ENCODE assay signal across 9 cellular contexts in the genomic region with DNA sequence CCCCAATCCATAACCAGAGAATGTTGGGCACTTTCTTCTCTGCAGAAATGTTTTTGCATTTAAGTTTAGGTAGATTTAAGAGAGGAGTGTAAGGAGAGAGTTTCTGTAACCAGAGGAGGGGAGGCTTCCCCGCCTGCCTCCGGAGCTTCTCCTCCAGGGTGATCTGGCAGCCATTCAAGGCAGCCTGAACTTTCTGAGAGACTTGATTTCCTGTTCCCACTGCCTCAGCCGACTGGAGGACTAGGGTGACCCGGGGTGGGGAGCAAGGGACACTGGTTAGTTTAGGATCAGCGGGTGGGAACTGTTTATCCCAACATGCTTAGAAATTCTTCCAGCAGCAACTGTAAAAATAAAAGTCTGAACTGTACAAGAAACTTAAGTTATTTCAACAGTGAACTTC. TPM values are rescaled to one million over a fixed set of nuclear protein-coding genes. Genes with fewer than 3 reads are reported as not detected.
DNase-seq lines count a peak whose midpoint lies in the region; ATAC-seq and TF ChIP-seq lines count a peak whose summit lies in the region.
"Had no signal": no experiment of that assay in that cellular context is flagged by ENCODE, and none has a peak within 500 bp of the region (broad histone marks: within the 10 kb centered on the region; RNA-seq: fewer than 3 reads in every experiment).

No MANE protein-coding gene starts in this region.

- no peak overlapping the region for H3K4me3 ChIP-seq in CD8-positive, alpha-beta memory T cell (ENCODE audit: low read length)
- H3K4me3 ChIP-seq in Peyer's patch (no peak overlapping the region), epithelial cell of esophagus (ENCODE audit: low read length) (no peak overlapping the region)

- H3K4me1 Mint-ChIP-seq in CD8-positive, alpha-beta memory T cell: peaks cover 62 to 75% (median 72%) of the 10 kb centered on the region in 3 donors
- H3K4me1 Mint-ChIP-seq in neural crest cell: peaks cover 50% of the 10 kb centered on the region

- H3K27ac ChIP-seq in CD8-positive, alpha-beta memory T cell (ENCODE audit: low read depth, low read length): no peak overlapping the region
- H3K27ac ChIP-seq in Peyer's patch: peak overlapping the region; percentile 40 to 81 (median 64)

- CTCF ChIA-PET in CD8-positive, alpha-beta memory T cell (lab: Charles Lee): interaction anchor here (1.3 kb wide), 1 partner anchor 63 kb away, joined by 3 read pairs; no protein-coding TSS in a partner anchor

- no peaks in the 10 kb centered on the region for H3K36me3 ChIP-seq in CD8-positive, alpha-beta memory T cell (ENCODE audit: insufficient read depth, low read length)
- no peaks in the 10 kb centered on the region for H3K36me3 ChIP-seq in Peyer's patch

- DNase-seq in CD8-positive, alpha-beta memory T cell: peak in 1 of 5 donors; percentile 25
- DNase-seq in Peyer's patch: peak in 1 of 3 donors; percentile 35
- peak; percentile 15 for DNase-seq in epithelial cell of esophagus (ENCODE audit: low read depth)
- no peak for DNase-seq in neural crest cell (ENCODE audit: low read depth, low spot score)
- no peak for DNase-seq in SKM-1 treated with dmso at 0.1 percent for 144 hours (lab: John Stamatoyannopoulos, UW; ENCODE audit: unreplicated experiment)
- no peak for DNase-seq in NCI-H446 treated with DMSO at 0.1 percent for 48 hours (lab: John Stamatoyannopoulos, UW)
- no peak for DNase-seq in NCI-H1105 treated with DMSO at 0.1 percent for 48 hours (lab: John Stamatoyannopoulos, UW)
- DNase-seq: activated CD4-positive, alpha-beta T cell treated with anti-CD3 and anti-CD28 coated beads for 48 hours had no signal

- no peak for ATAC-seq in GM19455 (IDR thresholded peaks at IDR 0.05; ENCODE audit: unreplicated experiment)

- H3K9me3 ChIP-seq in CD8-positive, alpha-beta memory T cell (ENCODE audit: low read length): no peaks in the 10 kb centered on the region
- H3K9me3 ChIP-seq in Peyer's patch: no peaks in the 10 kb centered on the region

- H3K27me3 Mint-ChIP-seq in CD8-positive, alpha-beta memory T cell: peaks cover 0 to 15% of the 10 kb centered on the region in 2 donors
- no peaks in the 10 kb centered on the region for H3K27me3 Mint-ChIP-seq in neural crest cell (ENCODE audit: low read depth)

- H3K4me3 Mint-ChIP-seq in CD8-positive, alpha-beta memory T cell: peak overlapping the region in 4 of 7 donors; percentile 20 to 69 (median 38)
- peak overlapping the region; percentile 73 for H3K4me3 Mint-ChIP-seq in neural crest cell

- peaks cover 75% of the 10 kb centered on the region for H3K4me1 ChIP-seq in CD8-positive, alpha-beta memory T cell (ENCODE audit: insufficient read depth, low read length)
- H3K4me1 ChIP-seq in Peyer's patch: peaks cover 0 to 24% (median 0%) of the 10 kb centered on the region in 4 donors

- peaks cover 0 to 2% (median 0%) of the 10 kb centered on the region in 3 donors for H3K36me3 Mint-ChIP-seq in CD8-positive, alpha-beta memory T cell
- peaks cover 4% of the 10 kb centered on the region for H3K36me3 Mint-ChIP-seq in neural crest cell (ENCODE audit: low read depth)

- no peak for TF ChIP-seq POLR2A in Peyer's patch (IDR thresholded peaks at IDR 0.05)

- H3K9me3 Mint-ChIP-seq in CD8-positive, alpha-beta memory T cell: no peaks in the 10 kb centered on the region
- peaks cover 5% of the 10 kb centered on the region for H3K9me3 Mint-ChIP-seq in neural crest cell

- H3K27me3 ChIP-seq in CD8-positive, alpha-beta memory T cell (ENCODE audit: insufficient read depth, low read length, poor library complexity, severe bottlenecking): no peaks in the 10 kb centered on the region
- H3K27me3 ChIP-seq in Peyer's patch: no peaks in the 10 kb centered on the region

- POLR2A ChIA-PET in CD8-positive, alpha-beta memory T cell (lab: Charles Lee): no interaction called here

- TF ChIP-seq CTCF in Peyer's patch (IDR thresholded peaks at IDR 0.05): no peak
- no peak for TF ChIP-seq CTCF in epithelial cell of esophagus (IDR thresholded peaks at IDR 0.05; ENCODE audit: insufficient read depth, low read depth, low read length, missing control alignments)
- TF ChIP-seq CTCF in neural crest cell (conservative IDR thresholded peaks at IDR 0.05): no peak

- peak overlapping the region; percentile 53 to 90 (median 82) for H3K27ac Mint-ChIP-seq in CD8-positive, alpha-beta memory T cell
- peak overlapping the region; percentile 96 for H3K27ac Mint-ChIP-seq in neural crest cell (ENCODE audit: unreplicated experiment)

RNA-seq across cellular contexts. Expression of gene FAM9C, which starts 15.1 kb away (rescaled TPM):
- not detected for total RNA-seq in CD8-positive, alpha-beta memory T cell
- not detected for polyA plus RNA-seq in CD8-positive, alpha-beta memory T cell
- total RNA-seq in Peyer's patch (1 to 10 TPM in 1 of 4 donors, under 1 TPM in 1, not detected in 2; 0.57 to 1.6 TPM), neural crest cell (0.07 and 0.25 TPM in 2 replicates)

RNA-seq across cellular contexts. Expression of gene TMSB4X, which starts 54.4 kb away (rescaled TPM):
- 1,000 to 10,000 TPM; 3,415 to 3,478 TPM for total RNA-seq in CD8-positive, alpha-beta memory T cell
- 28,788 TPM for polyA plus RNA-seq in CD8-positive, alpha-beta memory T cell
- total RNA-seq in Peyer's patch: 1,000 to 10,000 TPM; 1,496 to 3,676 (median 1,701) TPM
- total RNA-seq in neural crest cell: 2,548 and 2,664 TPM in 2 replicates
